ENCODE assay signal across 17 cellular contexts in genomic region chr2:88540346-88540745, GRCh38.
DNase-seq lines count a peak whose midpoint lies in the region; ATAC-seq and TF ChIP-seq lines count a peak whose summit lies in the region.
"Had no signal": no experiment of that assay in that cellular context is flagged by ENCODE, and none has a peak within 500 bp of the region (broad histone marks: within the 10 kb centered on the region; RNA-seq: fewer than 3 reads in every experiment).

No MANE protein-coding gene starts in this region.

- H3K4me3 Mint-ChIP-seq in activated naive CD4-positive, alpha-beta T cell treated with anti-CD3 and anti-CD28 coated beads for 36 hours: no peak overlapping the region
- H3K4me3 Mint-ChIP-seq: brain had no signal

- H3K9me2 ChIP-seq in PC-3 (replicated peaks; ENCODE audit: low read length): no peaks in the 10 kb centered on the region

- no peak for TF ChIP-seq CTCF in PC-3 (conservative IDR thresholded peaks at IDR 0.05; ENCODE audit: low read depth, low read length)
- no peak for TF ChIP-seq CTCF in osteoblast (IDR thresholded peaks at IDR 0.05; ENCODE audit: extremely low read depth, low read depth, low read length)

- H3K4me1 Mint-ChIP-seq in activated naive CD4-positive, alpha-beta T cell treated with anti-CD3 and anti-CD28 coated beads for 36 hours (ENCODE audit: low read depth): no peaks in the 10 kb centered on the region

- H3K4me2 ChIP-seq in PC-3 (ENCODE audit: low read length) (no peak overlapping the region), osteoblast (ENCODE audit: insufficient read depth, low read length) (no peak overlapping the region)

- intact Hi-C loops in PC-3 (cut with micrococcal nuclease): no loop called here
- intact Hi-C loops in activated naive CD4-positive, alpha-beta T cell treated with anti-CD3 and anti-CD28 coated beads for 36 hours (cut with micrococcal nuclease): no loop called here

- ATAC-seq in PC-3: peak; percentile 18; the same call in 1 of the 2 replicates
- ATAC-seq: heart left ventricle, HepG2, left lobe of liver had no signal

- H3K36me3 Mint-ChIP-seq in activated naive CD4-positive, alpha-beta T cell treated with anti-CD3 and anti-CD28 coated beads for 36 hours (ENCODE audit: low read depth): no peaks in the 10 kb centered on the region
- H3K36me3 Mint-ChIP-seq: brain had no signal

- H2AFZ ChIP-seq in PC-3 (ENCODE audit: low read length) (no peak overlapping the region), osteoblast (ENCODE audit: low read length) (no peak overlapping the region)

- H3F3A ChIP-seq in PC-3 (ENCODE audit: low read length, unreplicated experiment): no peaks in the 10 kb centered on the region

- H4K20me1 ChIP-seq in PC-3 (ENCODE audit: low read length): no peaks in the 10 kb centered on the region
- no peaks in the 10 kb centered on the region for H4K20me1 ChIP-seq in osteoblast (ENCODE audit: insufficient read depth, low read length)

- no peaks in the 10 kb centered on the region for H3K79me2 ChIP-seq in PC-3 (ENCODE audit: low read length)
- H3K79me2 ChIP-seq in osteoblast (ENCODE audit: insufficient read depth, low read length): no peaks in the 10 kb centered on the region

- peaks cover 14% of the 10 kb centered on the region for H3K27me3 Mint-ChIP-seq in activated naive CD4-positive, alpha-beta T cell treated with anti-CD3 and anti-CD28 coated beads for 36 hours (ENCODE audit: low read depth)

- CTCF ChIA-PET in PC-3 (lab: Charles Lee): no interaction called here
- CTCF ChIA-PET in activated naive CD4-positive, alpha-beta T cell treated with anti-CD3 and anti-CD28 coated beads for 36 hours (lab: Charles Lee): no interaction called here

- DNase-seq in GM03348 (ENCODE audit: low spot score) (peak; percentile 56), PC-3 (peak; percentile 38), epithelial cell of prostate (ENCODE audit: low read depth, low spot score) (peak; percentile 51), osteoblast (ENCODE audit: insufficient read length, low spot score, missing footprints) (peak; percentile 89), SJCRH30 (no peak), ureter (ENCODE audit: low spot score) (no peak), SW480 (ENCODE audit: low spot score) (no peak)
- DNase-seq in activated naive CD4-positive, alpha-beta T cell treated with anti-CD3 and anti-CD28 coated beads for 36 hours: no peak
- DNase-seq: activated effector memory CD4-positive, alpha-beta T cell treated with anti-CD3 and anti-CD28 coated beads, Interleukin-2, amount 50 U/mL, for 16 hours; effector CD8-positive, alpha-beta T cell; heart left ventricle; NCI-H1105; NCI-H2171; thyroid gland had no signal

- BruUV-seq in PC-3 (replicated peaks; lab: Mats Ljungman, UMichigan): no TSS peak

- H3K4me1 ChIP-seq in PC-3 (ENCODE audit: insufficient read depth, low read length) (no peaks in the 10 kb centered on the region), osteoblast (ENCODE audit: insufficient read depth, low read length) (peaks cover 8% of the 10 kb centered on the region), SJCRH30 (peaks cover 3% of the 10 kb centered on the region; the same call in 1 of the 2 replicates)
- H3K4me1 ChIP-seq: heart left ventricle, thyroid gland had no signal

- no peak overlapping the region for H3K27ac ChIP-seq in PC-3 (ENCODE audit: low read length)
- H3K27ac ChIP-seq in epithelial cell of prostate: no peak overlapping the region
- H3K27ac ChIP-seq in osteoblast (ENCODE audit: low read depth, low read length): no peak overlapping the region
- no peak overlapping the region for H3K27ac ChIP-seq in SJCRH30
- H3K27ac ChIP-seq: heart left ventricle, thyroid gland had no signal

- no peaks in the 10 kb centered on the region for H3K36me3 ChIP-seq in PC-3 (ENCODE audit: low read depth, low read length)
- no peaks in the 10 kb centered on the region for H3K36me3 ChIP-seq in osteoblast (ENCODE audit: insufficient read depth, low read length)
- no peaks in the 10 kb centered on the region for H3K36me3 ChIP-seq in SJCRH30
- H3K36me3 ChIP-seq: heart left ventricle, thyroid gland had no signal

- H3K4me3 ChIP-seq in PC-3 (ENCODE audit: low read length) (no peak overlapping the region), osteoblast (ENCODE audit: insufficient read depth, low read length) (no peak overlapping the region), SJCRH30 (no peak overlapping the region)
- H3K4me3 ChIP-seq: heart left ventricle, thyroid gland had no signal

- H3K9me3 ChIP-seq in PC-3 (ENCODE audit: low read length) (no peaks in the 10 kb centered on the region), osteoblast (ENCODE audit: low read depth, low read length) (no peaks in the 10 kb centered on the region), SJCRH30 (replicated peaks) (no peaks in the 10 kb centered on the region)
- H3K9me3 ChIP-seq: thyroid gland had no signal

- H3K9me3 Mint-ChIP-seq in activated naive CD4-positive, alpha-beta T cell treated with anti-CD3 and anti-CD28 coated beads for 36 hours: peaks cover 4% of the 10 kb centered on the region

- POLR2A ChIA-PET in PC-3 (lab: Charles Lee; ENCODE audit: unreplicated experiment): no interaction called here

- no peak overlapping the region for H3K27ac Mint-ChIP-seq in activated naive CD4-positive, alpha-beta T cell treated with anti-CD3 and anti-CD28 coated beads for 36 hours
- H3K27ac Mint-ChIP-seq: brain had no signal

- H3K27me3 ChIP-seq in PC-3 (ENCODE audit: low read length) (peaks cover 21% of the 10 kb centered on the region), osteoblast (ENCODE audit: insufficient read depth, low read length) (no peaks in the 10 kb centered on the region), SJCRH30 (no peaks in the 10 kb centered on the region)
- H3K27me3 ChIP-seq: thyroid gland had no signal

- H3K9ac ChIP-seq in PC-3 (ENCODE audit: low read length): no peak overlapping the region

Comparison
In these comparisons a context has a peak if more than half of its experiments do, and no peak if none do; other contexts are left out.
1. DNase-seq: peak in GM03348 (single experiment), PC-3 (single experiment), epithelial cell of prostate (single experiment) and osteoblast (single experiment); none in SJCRH30 (0 of 2), ureter (single experiment), activated naive CD4-positive, alpha-beta T cell treated with anti-CD3 and anti-CD28 coated beads for 36 hours (single experiment) and SW480 (single experiment).